In the genomic region with DNA sequence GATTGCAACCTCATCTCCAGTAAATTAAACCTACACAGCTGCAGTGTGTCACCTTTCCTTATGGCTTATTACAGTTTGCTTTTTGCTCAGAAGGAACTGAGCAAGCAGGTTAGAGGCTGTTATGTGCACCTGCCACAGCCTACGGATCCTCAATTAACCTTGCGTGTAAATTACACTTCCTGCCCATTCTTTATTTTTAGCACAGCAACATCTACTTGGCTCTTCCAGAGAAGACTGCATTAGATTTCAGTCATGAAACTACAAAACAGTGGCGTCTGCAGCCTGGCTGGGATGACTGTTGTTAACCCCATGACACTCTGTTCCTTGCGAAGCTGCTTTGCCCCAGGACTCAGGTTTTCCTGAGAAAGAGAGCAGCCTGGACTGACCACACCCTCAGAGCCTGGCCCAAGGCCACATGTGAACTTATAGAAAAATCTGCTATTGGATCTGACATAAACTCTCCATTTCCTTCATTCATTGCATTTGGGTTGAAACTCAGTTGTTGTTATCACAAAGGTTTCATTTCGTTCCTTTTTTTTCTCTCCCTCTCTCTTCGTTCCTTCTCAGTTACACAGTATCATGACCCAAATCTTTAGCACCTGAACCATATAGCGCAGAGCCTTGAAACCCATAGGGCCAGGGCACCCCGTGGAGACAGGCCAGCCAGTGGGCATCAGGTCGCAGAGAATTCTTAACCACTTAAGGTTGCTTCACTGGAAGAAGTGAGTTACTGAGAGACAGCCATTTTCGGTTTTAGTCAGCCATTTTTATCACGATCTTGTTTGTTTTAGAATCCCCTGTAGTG, we compare ENCODE assay signal across 8 cellular contexts.
A peak's percentile ranks its signal among the peaks of the same experiment; 100 is the strongest.
DNase-seq lines count a peak whose midpoint lies in the region; ATAC-seq and TF ChIP-seq lines count a peak whose summit lies in the region.

No MANE protein-coding gene starts in this region.

- H3K9me3 Mint-ChIP-seq in IgD-negative memory B cell, result peaks cover 0 to 2% (median 0%) of the 10 kb centered on the region in 3 donors
- peaks cover 0 to 2% (median 0%) of the 10 kb centered on the region in 11 donors for H3K9me3 Mint-ChIP-seq in naive thymus-derived CD4-positive, alpha-beta T cell

- H3K27me3 ChIP-seq in DOHH2 (ENCODE audit: control insufficient read depth, low read length), result no peaks in the 10 kb centered on the region
- H3K27me3 ChIP-seq in naive thymus-derived CD4-positive, alpha-beta T cell (ENCODE audit: control insufficient read depth in 2 of 2, insufficient read depth in 2 of 2, low read length in 2 of 2), result no peaks in the 10 kb centered on the region
- no peaks in the 10 kb centered on the region for H3K27me3 ChIP-seq in PC-3 (ENCODE audit: low read length)

- H3K9ac ChIP-seq in PC-3 (ENCODE audit: low read length), result no peak overlapping the region

- POLR2A ChIA-PET in naive thymus-derived CD4-positive, alpha-beta T cell (lab: Charles Lee), result interaction anchor here (1.0 to 2.8 kb wide), 3 partner anchors 11 to 126 kb away, joined by 3 to 9 read pairs (median 3); no protein-coding TSS in a partner anchor
- POLR2A ChIA-PET in PC-3 (lab: Charles Lee; ENCODE audit: unreplicated experiment), result no interaction called here

- H3K4me3 Mint-ChIP-seq in IgD-negative memory B cell, result peak overlapping the region; percentile 39 to 89 (median 76)
- H3K4me3 Mint-ChIP-seq in naive thymus-derived CD4-positive, alpha-beta T cell, result peak overlapping the region; percentile 37 to 88 (median 65)

- H3K4me3 ChIP-seq in DOHH2 (ENCODE audit: low read length) (peak overlapping the region; percentile 65), PC-3 (ENCODE audit: low read length) (no peak overlapping the region)
- H3K4me3 ChIP-seq in naive thymus-derived CD4-positive, alpha-beta T cell (ENCODE audit: low read length), result peak overlapping the region; percentile 20

- no peaks in the 10 kb centered on the region for H3K9me2 ChIP-seq in DOHH2 (replicated peaks; ENCODE audit: control insufficient read depth, low read length)
- no peaks in the 10 kb centered on the region for H3K9me2 ChIP-seq in PC-3 (replicated peaks; ENCODE audit: low read length)

- H4K20me1 ChIP-seq in DOHH2 (ENCODE audit: control insufficient read depth, insufficient read depth, low read depth, low read length) (no peaks in the 10 kb centered on the region), PC-3 (ENCODE audit: low read length) (no peaks in the 10 kb centered on the region)

- H3K4me2 ChIP-seq in DOHH2 (ENCODE audit: low read length) (peak overlapping the region; percentile 84), PC-3 (ENCODE audit: low read length) (no peak overlapping the region)

- intact Hi-C loops in naive thymus-derived CD4-positive, alpha-beta T cell (cut with micrococcal nuclease), result loop anchor here (1.0 to 5.0 kb wide), 6 partner anchors 16 to 130 kb away; no protein-coding TSS in a partner anchor
- intact Hi-C loops in PC-3 (cut with micrococcal nuclease), result no loop called here

- no peaks in the 10 kb centered on the region for H3K27me3 Mint-ChIP-seq in IgD-negative memory B cell
- H3K27me3 Mint-ChIP-seq in naive thymus-derived CD4-positive, alpha-beta T cell, result peaks cover 0 to 5% (median 0%) of the 10 kb centered on the region in 5 donors

- no peaks in the 10 kb centered on the region for H3K9me3 ChIP-seq in DOHH2 (ENCODE audit: control insufficient read depth, insufficient read depth, low read length)
- H3K9me3 ChIP-seq in naive thymus-derived CD4-positive, alpha-beta T cell (ENCODE audit: control insufficient read depth in 2 of 3, low read length in 3 of 3), result no peaks in the 10 kb centered on the region
- no peaks in the 10 kb centered on the region for H3K9me3 ChIP-seq in PC-3 (ENCODE audit: low read length)

- H3K36me3 Mint-ChIP-seq in IgD-negative memory B cell, result peaks cover 2% of the 10 kb centered on the region
- H3K36me3 Mint-ChIP-seq in naive thymus-derived CD4-positive, alpha-beta T cell, result peaks cover 0 to 13% (median 0%) of the 10 kb centered on the region in 5 donors

- CTCF ChIA-PET in naive thymus-derived CD4-positive, alpha-beta T cell (lab: Charles Lee), result interaction anchor here (1.0 kb wide), 1 partner anchor 15 kb away, joined by 3 read pairs; no protein-coding TSS in a partner anchor
- CTCF ChIA-PET in PC-3 (lab: Charles Lee), result no interaction called here

- H3F3A ChIP-seq in DOHH2 (ENCODE audit: control insufficient read depth, insufficient read depth) (peaks cover 59% of the 10 kb centered on the region), PC-3 (ENCODE audit: low read length, unreplicated experiment) (no peaks in the 10 kb centered on the region)

- peak; percentile 42 for DNase-seq in activated CD4-positive, CD25-positive, alpha-beta regulatory T cell treated with anti-CD3 and anti-CD28 coated beads, Interleukin-2, amount 50 U/mL, for 72 hours
- peak in 6 of 9 donors; percentile 7 to 55 (median 18) for DNase-seq in naive thymus-derived CD4-positive, alpha-beta T cell
- DNase-seq in globus pallidus (ENCODE audit: low spot score) (no peak), PC-3 (no peak), substantia nigra (lab: John Stamatoyannopoulos, UW) (no peak)

- no peak for TF ChIP-seq CTCF in DOHH2 (IDR thresholded peaks at IDR 0.05; ENCODE audit: low read depth, low read length, poor library complexity, severe bottlenecking)
- TF ChIP-seq CTCF in PC-3 (conservative IDR thresholded peaks at IDR 0.05; ENCODE audit: low read depth, low read length), result no peak

- H3K36me3 ChIP-seq in DOHH2 (ENCODE audit: control insufficient read depth, low read length), result peaks cover 20% of the 10 kb centered on the region
- no peaks in the 10 kb centered on the region for H3K36me3 ChIP-seq in naive thymus-derived CD4-positive, alpha-beta T cell (ENCODE audit: control insufficient read depth in 2 of 3, insufficient read depth in 3 of 3, low read length in 3 of 3)
- no peaks in the 10 kb centered on the region for H3K36me3 ChIP-seq in PC-3 (ENCODE audit: low read depth, low read length)

- peak overlapping the region; percentile 70 to 98 (median 98) for H3K27ac Mint-ChIP-seq in IgD-negative memory B cell
- peak overlapping the region; percentile 2 to 96 (median 60) for H3K27ac Mint-ChIP-seq in naive thymus-derived CD4-positive, alpha-beta T cell

- BruUV-seq in PC-3 (replicated peaks; lab: Mats Ljungman, UMichigan), result no TSS peak

- peaks cover 41 to 67% (median 59%) of the 10 kb centered on the region in 3 donors for H3K4me1 Mint-ChIP-seq in IgD-negative memory B cell
- H3K4me1 Mint-ChIP-seq in naive thymus-derived CD4-positive, alpha-beta T cell, result peaks cover 9 to 56% (median 22%) of the 10 kb centered on the region in 7 donors

- H2AFZ ChIP-seq in PC-3 (ENCODE audit: low read length), result no peak overlapping the region

- H3K79me2 ChIP-seq in DOHH2 (ENCODE audit: control insufficient read depth, low read length), result no peaks in the 10 kb centered on the region; the same call in 1 of the 2 replicates
- no peaks in the 10 kb centered on the region for H3K79me2 ChIP-seq in PC-3 (ENCODE audit: low read length)

- H3K27ac ChIP-seq in DOHH2 (ENCODE audit: low read depth, low read length) (peak overlapping the region; percentile 99), PC-3 (ENCODE audit: low read length) (no peak overlapping the region), substantia nigra (ENCODE audit: low read depth, low read length, poor library complexity, severe bottlenecking) (no peak overlapping the region)
- no peak overlapping the region for H3K27ac ChIP-seq in naive thymus-derived CD4-positive, alpha-beta T cell (ENCODE audit: low read depth, low read length)

- peaks cover 96% of the 10 kb centered on the region for H3K4me1 ChIP-seq in DOHH2 (ENCODE audit: control insufficient read depth, low read length)
- H3K4me1 ChIP-seq in naive thymus-derived CD4-positive, alpha-beta T cell (ENCODE audit: control insufficient read depth in 2 of 2, insufficient read depth in 2 of 2, low read length in 2 of 2), result peaks cover 0 to 14% of the 10 kb centered on the region in 2 donors
- H3K4me1 ChIP-seq in PC-3 (ENCODE audit: insufficient read depth, low read length), result peaks cover 14% of the 10 kb centered on the region

- ATAC-seq in GM21390 (IDR thresholded peaks at IDR 0.05; ENCODE audit: unreplicated experiment) (peak; percentile 67), PC-3 (no peak)
- no peak for ATAC-seq in naive thymus-derived CD4-positive, alpha-beta T cell

Comparison
In these comparisons a context has a peak if more than half of its experiments do, and no peak if none do; other contexts are left out.
1. DNase-seq: peak in activated CD4-positive, CD25-positive, alpha-beta regulatory T cell treated with anti-CD3 and anti-CD28 coated beads, Interleukin-2, amount 50 U/mL, for 72 hours (single experiment) and naive thymus-derived CD4-positive, alpha-beta T cell (6 of 9); none in globus pallidus (single experiment), PC-3 (single experiment) and substantia nigra (0 of 49).